1 cellular context compared by ENCODE assay signal in genomic region chr17:4487820-4488716, GRCh38.
TF ChIP-seq lines count a peak whose summit lies in the region.

No MANE protein-coding gene starts in this region.

TF ChIP-seq in Ishikawa, 13 proteins besides CTCF, POLR2A, EP300 and RAD21:
- TF ChIP-seq TAF1 (IDR thresholded peaks at IDR 0.05; ENCODE audit: low read depth) (no peak), MAX (IDR thresholded peaks at IDR 0.05) (no peak), CEBPB (IDR thresholded peaks at IDR 0.05) (0 out of 2 replicates have a peak, but pooled peaks have one; percentile 40), YY1 (IDR thresholded peaks at IDR 0.05; ENCODE audit: low read depth) (no peak)
- TF ChIP-seq, protein P1, sequence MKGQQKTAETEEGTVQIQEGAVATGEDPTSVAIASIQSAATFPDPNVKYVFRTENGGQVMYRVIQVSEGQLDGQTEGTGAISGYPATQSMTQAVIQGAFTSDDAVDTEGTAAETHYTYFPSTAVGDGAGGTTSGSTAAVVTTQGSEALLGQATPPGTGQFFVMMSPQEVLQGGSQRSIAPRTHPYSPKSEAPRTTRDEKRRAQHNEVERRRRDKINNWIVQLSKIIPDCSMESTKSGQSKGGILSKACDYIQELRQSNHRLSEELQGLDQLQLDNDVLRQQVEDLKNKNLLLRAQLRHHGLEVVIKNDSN (IDR thresholded peaks at IDR 0.05): no peak
